Comparison of ENCODE assay signal across 8 cellular contexts in genomic region chr1:226662704-226663326, GRCh38.
DNase-seq lines count a peak whose midpoint lies in the region; ATAC-seq, FAIRE-seq and TF ChIP-seq lines count a peak whose summit lies in the region.

No MANE protein-coding gene starts in this region.

- DNase-seq in AG09309 (ENCODE audit: low read depth) (peak; percentile 57), GM19239 (ENCODE audit: insufficient read length, low spot score) (peak; percentile 78), left ventricle myocardium superior (peak; percentile 68), D341Med (ENCODE audit: low spot score) (no peak)
- peak; percentile 57 for DNase-seq in activated naive CD8-positive, alpha-beta T cell treated with anti-CD3 and anti-CD28 coated beads, Interleukin-2, amount 50 U/mL, for 16 hours (ENCODE audit: low read depth, low spot score)
- peak; percentile 72 to 77 for DNase-seq in stimulated activated CD4-positive, alpha-beta T cell treated with anti-CD3 and anti-CD28 coated beads, Interleukin-12 subunit alpha, Interleukin-12 subunit beta, amount 100 ng/mL, for 24 hours (ENCODE audit: low read depth in 2 of 2)

- no peak for TF ChIP-seq CTCF in AG09309 (IDR thresholded peaks at IDR 0.05; ENCODE audit: control insufficient read depth, insufficient read depth, low read depth, low read length, missing control alignments)

- peak; percentile 100 for FAIRE-seq in GM19239 (lab: Jason Lieb, UNC)

- no peak overlapping the region; the same call in 1 of the 2 replicates for H3K4me3 ChIP-seq in AG09309 (ENCODE audit: control insufficient read depth, low read depth, low read length)

- intact Hi-C loops in left ventricle myocardium superior (cut with micrococcal nuclease) = no loop called here

- ATAC-seq in HG03432 (IDR thresholded peaks at IDR 0.05; ENCODE audit: unreplicated experiment) (peak; percentile 94), SK-N-SH treated with all-trans-retinoic acid at 6 μM for 48 hours (peak; percentile 97), left ventricle myocardium superior (peak; percentile 64)

TF ChIP-seq in SK-N-SH treated with all-trans-retinoic acid at 6 μM for 48 hours, 23 proteins besides CTCF, POLR2A, EP300 and RAD21:
- TF ChIP-seq PPARA (CRISPR knock-in tag; IDR thresholded peaks at IDR 0.05; ENCODE audit: borderline replicate concordance) = no peak
- TF ChIP-seq TOX (CRISPR knock-in tag; IDR thresholded peaks at IDR 0.05; ENCODE audit: borderline replicate concordance) = 0 out of 2 replicates have a peak, but pooled peaks have one; percentile 46
TF ChIP-seq in SK-N-SH treated with all-trans-retinoic acid at 6 μM for 48 hours: peak in this region for 1.
